ENCODE assay signal across 1 cellular context in genomic region chr7:105520620-105521019, GRCh38.
TF ChIP-seq lines count a peak whose summit lies in the region.

No MANE protein-coding gene starts in this region.

TF ChIP-seq in HEK293, 187 proteins besides CTCF, POLR2A, EP300 and RAD21 (continued from another document):
- peak; percentile 57; the same call in 1 of the 2 replicates for TF ChIP-seq PRDM10 (tag by site-specific recombination; IDR thresholded peaks at IDR 0.05)
- peak; percentile 92 for TF ChIP-seq ZNF121 (tag by site-specific recombination; IDR thresholded peaks at IDR 0.05)
- TF ChIP-seq REPIN1 (tag by site-specific recombination; IDR thresholded peaks at IDR 0.05; ENCODE audit: low read depth), result 0 out of 2 replicates have a peak, but pooled peaks have one; percentile 15
